ENCODE assay signal across 8 cellular contexts in genomic region chr1:21782868-21783678, GRCh38. TPM values are rescaled to one million over a fixed set of nuclear protein-coding genes. Genes with fewer than 3 reads are reported as not detected.
DNase-seq lines count a peak whose midpoint lies in the region; ATAC-seq and TF ChIP-seq lines count a peak whose summit lies in the region.

TSS of gene USP48 (minus strand) at chr1:21783149. CDS start at chr1:21782957, 192 bp downstream.

- peaks cover 0 to 3% (median 0%) of the 10 kb centered on the region in 11 donors for H3K9me3 ChIP-seq in heart right ventricle

- peak within 1 kb of the TSS; percentile 80 to 98 (median 94) for H3K4me3 ChIP-seq in heart right ventricle

- DNase-seq in GM13977 (ENCODE audit: low spot score): peak; percentile 91
- peak; percentile 84 for DNase-seq in NCI-H1694 (lab: John Stamatoyannopoulos, UW)
- DNase-seq in amniotic epithelial cell (ENCODE audit: low read depth): peak; percentile 90
- peak; percentile 98 to 99 for DNase-seq in heart right ventricle
- DNase-seq in posterior cingulate gyrus: peak; percentile 95 to 99 (median 98)
- DNase-seq in type B pancreatic cell (ENCODE audit: extremely low spot score, unreplicated experiment): peak; percentile 99

- TF ChIP-seq CTCF in GM13977 (IDR thresholded peaks at IDR 0.05; ENCODE audit: extremely low read depth, insufficient read depth, missing control alignments): no peak
- no peak for TF ChIP-seq CTCF in heart right ventricle (IDR thresholded peaks at IDR 0.05)
- TF ChIP-seq CTCF in type B pancreatic cell (conservative IDR thresholded peaks at IDR 0.05): no peak

- no peaks in the 10 kb centered on the region for H3K27me3 ChIP-seq in heart right ventricle

- ATAC-seq in HG02885 (IDR thresholded peaks at IDR 0.05; ENCODE audit: poor library complexity, unreplicated experiment): peak; percentile 76
- peak; percentile 97 to 99 (median 97) for ATAC-seq in heart right ventricle

- in situ Hi-C loops in GM13977 (cut with MboI; ENCODE audit: low pct_unique_long_range_greater_than_20kb, low sequenced_read_pairs, unreplicated experiment): no loop called here

- no peaks in the 10 kb centered on the region for H3K9me3 Mint-ChIP-seq in type B pancreatic cell

- H3K4me1 Mint-ChIP-seq in type B pancreatic cell (ENCODE audit: unreplicated experiment): peaks cover 17% of the 10 kb centered on the region

- peak within 1 kb of the TSS; percentile 100 for H3K27ac Mint-ChIP-seq in type B pancreatic cell

- peaks cover 4 to 35% (median 22%) of the 10 kb centered on the region in 9 donors for H3K4me1 ChIP-seq in heart right ventricle

- H3K36me3 Mint-ChIP-seq in type B pancreatic cell: peaks cover 14% of the 10 kb centered on the region

- H3K27me3 Mint-ChIP-seq in type B pancreatic cell: no peaks in the 10 kb centered on the region

- WGBS in heart right ventricle, 2 donors: 0% methylated on average over 77 to 82 of the region's 82 CpGs

- H3K4me3 Mint-ChIP-seq in type B pancreatic cell: peak within 1 kb of the TSS; percentile 93

- peak within 1 kb of the TSS; percentile 92 to 100 (median 99) for H3K27ac ChIP-seq in heart right ventricle

- intact Hi-C loops in T-helper 1 cell treated with Interleukin-12 subunit alpha and Interleukin-12 subunit beta and Interleukin-4 antibody, amounts not matched to agents 30 ng/mL and 1 ng/mL, for 36 hours (cut with micrococcal nuclease): loop anchor here (1.0 to 5.0 kb wide), 12 partner anchors 35 to 1236 kb away; partner anchors contain the start of genes CDC42 and KDM1A
- intact Hi-C loops in heart right ventricle (cut with DNase I): loop anchor here in 2 of 10 donors (10.0 kb wide), 1 partner anchor 182 kb away; no protein-coding TSS in a partner anchor
- intact Hi-C loops in posterior cingulate gyrus (cut with DNase I): loop anchor here (5.0 kb wide), 1 partner anchor 154 kb away; the partner anchor contains the start of gene HSPG2

- H3K36me3 ChIP-seq in heart right ventricle: no peaks in the 10 kb centered on the region

RNA-seq across cellular contexts. Expression of gene USP48, which starts in this region (rescaled TPM):
- total RNA-seq in T-helper 1 cell treated with Interleukin-12 subunit alpha and Interleukin-12 subunit beta and Interleukin-4 antibody, amounts not matched to agents 30 ng/mL and 1 ng/mL, for 36 hours: 81.6 and 84.3 TPM in 2 replicates
- total RNA-seq in heart right ventricle: 10 to 100 TPM; 33.0 to 45.0 (median 37.0) TPM
- polyA plus RNA-seq in heart right ventricle: 10 to 100 TPM; 13.8 to 24.1 TPM
- total RNA-seq in type B pancreatic cell (ENCODE audit: low replicate concordance): 58.7 and 66.7 TPM in 2 replicates

Comparison
In these comparisons a context has a peak if more than half of its experiments do, and no peak if none do; other contexts are left out.
1. Peak in every context shown above with its lines: DNase-seq, ATAC-seq, H3K4me3 ChIP-seq and H3K27ac ChIP-seq.